ENCODE assay signal across 23 cellular contexts in the genomic region with DNA sequence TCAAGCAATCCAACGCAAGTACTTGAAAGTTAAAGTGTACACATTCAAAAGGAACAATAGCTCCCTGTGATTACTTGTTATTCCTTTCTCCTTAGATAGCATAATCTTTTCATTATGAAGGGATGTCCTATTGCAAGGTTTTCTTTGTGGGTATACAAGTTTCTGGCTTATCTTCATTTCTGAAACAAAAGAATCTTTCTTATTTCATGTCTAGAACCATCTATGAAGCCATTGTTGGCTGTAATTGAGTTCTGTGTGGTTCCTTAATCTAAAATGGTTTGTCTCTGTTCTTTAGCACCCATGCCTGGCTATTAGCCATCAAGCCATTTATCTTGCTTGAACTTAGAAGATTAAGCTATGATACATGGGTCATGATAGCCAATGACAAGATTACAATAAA.
"Had no signal": no experiment of that assay in that cellular context is flagged by ENCODE, and none has a peak within 500 bp of the region (broad histone marks: within the 10 kb centered on the region; RNA-seq: fewer than 3 reads in every experiment).

No MANE protein-coding gene starts in this region.

- H3K4me2 ChIP-seq: SK-N-SH had no signal

- H3K27ac ChIP-seq: SJSA1 had no signal

- FAIRE-seq: RCC 7860 had no signal

- H3K9me3 ChIP-seq: SJSA1, SK-N-SH had no signal

- H3K4me3 Mint-ChIP-seq: T-cell had no signal

- ATAC-seq: T-cell had no signal

- H3K9ac ChIP-seq: SK-N-SH had no signal

- H3K9me3 Mint-ChIP-seq: T-cell had no signal

- H3K4me1 Mint-ChIP-seq: T-cell had no signal

- H3K4me3 ChIP-seq: SJSA1 had no signal

- H3K27me3 ChIP-seq: SJSA1 had no signal

- DNase-seq: Kasumi-1, KG1, NCI-H1092, NCI-H1105 treated with DMSO at 0.1 percent for 48 hours, NCI-H1417 treated with DMSO at 0.1 percent for 48 hours, NCI-H146, NCI-H1694 treated with DMSO at 0.1 percent for 48 hours, NCI-H1930, NCI-H2081, NCI-H2107, NCI-H2171 treated with DMSO at 0.1 percent for 48 hours, NCI-H345, NCI-H446 treated with DMSO at 0.1 percent for 48 hours, NCI-H510A treated with DMSO at 0.1 percent for 48 hours, NCI-H526, Right ventricle myocardium superior, RPMI8226, SIG-M5, SK-N-SH, SW 1271, T-cell had no signal

- H3K27ac Mint-ChIP-seq: T-cell had no signal
